ENCODE assay signal across 22 cellular contexts in genomic region chr10:3955954-3956617, GRCh38.
A peak's percentile ranks its signal among the peaks of the same experiment; 100 is the strongest.
DNase-seq lines count a peak whose midpoint lies in the region; ATAC-seq, FAIRE-seq and TF ChIP-seq lines count a peak whose summit lies in the region.
"Had no signal": no experiment of that assay in that cellular context is flagged by ENCODE, and none has a peak within 500 bp of the region (broad histone marks: within the 10 kb centered on the region; RNA-seq: fewer than 3 reads in every experiment).

No MANE protein-coding gene starts in this region.

- in situ Hi-C loops in IMR-90 (cut with MboI; ENCODE audit: low sequenced_read_pairs) = no loop called here

- no peak overlapping the region for H3K9ac ChIP-seq in IMR-90 (ENCODE audit: low read depth, low read length)
- H3K9ac ChIP-seq: KMS-11 had no signal

- no peaks in the 10 kb centered on the region for H3K4me1 ChIP-seq in IMR-90 (ENCODE audit: control insufficient read depth, insufficient read depth, low read length)
- H3K4me1 ChIP-seq in osteoblast (ENCODE audit: insufficient read depth, low read length) = no peaks in the 10 kb centered on the region
- no peaks in the 10 kb centered on the region for H3K4me1 ChIP-seq in sigmoid colon

- WGBS in IMR-90 (ENCODE audit: extremely low coverage in 2 of 2, insufficient read length in 1 of 2), 2 experiments = 83% methylated on average over 7 of the region's 13 CpGs; no CpG with 5 or more reads in 1 of the 2 experiments
- 92 to 93% methylated on average over 13 of the region's 13 CpGs for WGBS in sigmoid colon, 2 donors

- H4K20me1 ChIP-seq in IMR-90 (ENCODE audit: insufficient read depth, low read length) (no peaks in the 10 kb centered on the region), osteoblast (ENCODE audit: insufficient read depth, low read length) (no peaks in the 10 kb centered on the region)

- CTCF ChIA-PET in IMR-90 (lab: Yijun Ruan, JAX) = no interaction called here

- POLR2A ChIA-PET in IMR-90 (lab: Charles Lee; ENCODE audit: unreplicated experiment) = interaction anchor here (0.5 kb wide), 1 partner anchor 100 kb away, joined by 4 read pairs; no protein-coding TSS in a partner anchor

- H3K23ac ChIP-seq in IMR-90 (ENCODE audit: low read depth, low read length) = no peak overlapping the region

- H3K9me3 Mint-ChIP-seq in dendritic cell treated with granulocyte-macrophage colony-stimulating factor and Interleukin-4, amounts not matched to agents 40 ng/mL and 50 ng/mL, for 4 days = no peaks in the 10 kb centered on the region
- H3K9me3 Mint-ChIP-seq: activated T-helper 17 cell treated with anti-CD3 and anti-CD28 coated beads, Interleukin-2, amount 50 U/mL, for 72 hours had no signal

- no peak overlapping the region for H4K5ac ChIP-seq in IMR-90 (ENCODE audit: low read depth, low read length)

- H3K4me2 ChIP-seq in IMR-90 (ENCODE audit: low read depth, low read length) = no peak overlapping the region
- no peak overlapping the region for H3K4me2 ChIP-seq in osteoblast (ENCODE audit: insufficient read depth, low read length)
- H3K4me2 ChIP-seq: KMS-11 had no signal

- H4K91ac ChIP-seq in IMR-90 (ENCODE audit: insufficient read depth, low read depth, low read length) = no peak overlapping the region

- H3K56ac ChIP-seq in IMR-90 (ENCODE audit: extremely low read depth, insufficient read depth, low read length) = no peak overlapping the region

- H3K4me3 Mint-ChIP-seq in dendritic cell treated with granulocyte-macrophage colony-stimulating factor and Interleukin-4, amounts not matched to agents 40 ng/mL and 50 ng/mL, for 4 days = no peak overlapping the region
- H3K4me3 Mint-ChIP-seq: activated T-helper 17 cell treated with anti-CD3 and anti-CD28 coated beads, Interleukin-2, amount 50 U/mL, for 72 hours; naive thymus-derived CD4-positive, alpha-beta T cell; T-helper 2 cell treated with Interferon-gamma antibody and Interleukin-4, amounts not matched to agents 5 μg/mL and 100 μg/mL, for 36 hours had no signal

- H3K27ac ChIP-seq in IMR-90 (ENCODE audit: insufficient read depth, low read length) (no peak overlapping the region), osteoblast (ENCODE audit: low read depth, low read length) (no peak overlapping the region), sigmoid colon (no peak overlapping the region)
- H3K27ac ChIP-seq: C4-2B, coronary artery, KMS-11 had no signal

- no peaks in the 10 kb centered on the region for H3K9me1 ChIP-seq in IMR-90 (ENCODE audit: insufficient read depth, low read length)

- no peak overlapping the region for H2BK20ac ChIP-seq in IMR-90 (ENCODE audit: low read depth, low read length)

- H3K14ac ChIP-seq in IMR-90 (replicated peaks; ENCODE audit: low read depth, low read length) = no peak overlapping the region

- FAIRE-seq in frontal cortex (lab: Jason Lieb, UNC) = no peak
- FAIRE-seq: urothelium cell line had no signal

- no TSS peak for BruUV-seq in IMR-90 (replicated peaks; lab: Mats Ljungman, UMichigan)

- intact Hi-C loops in IMR-90 (cut with micrococcal nuclease) = no loop called here
- intact Hi-C loops in dendritic cell treated with granulocyte-macrophage colony-stimulating factor and Interleukin-4, amounts not matched to agents 40 ng/mL and 50 ng/mL, for 4 days (cut with micrococcal nuclease) = no loop called here
- intact Hi-C loops in sigmoid colon (cut with DNase I) = no loop called here

- TF ChIP-seq CTCF in IMR-90 (conservative IDR thresholded peaks at IDR 0.05; ENCODE audit: low read depth, low read length) = no peak
- TF ChIP-seq CTCF in osteoblast (IDR thresholded peaks at IDR 0.05; ENCODE audit: extremely low read depth, low read depth, low read length) = no peak
- TF ChIP-seq CTCF in sigmoid colon (IDR thresholded peaks at IDR 0.05) = no peak

- dilution Hi-C loops in IMR-90 (cut with HindIII; ENCODE audit: low sequenced_read_pairs, unreplicated experiment) = no loop called here

- no peak overlapping the region for H2AK9ac ChIP-seq in IMR-90 (replicated peaks; ENCODE audit: low read depth, low read length, poor library complexity)

- H3K27me3 ChIP-seq in IMR-90 (ENCODE audit: control insufficient read depth, insufficient read depth, low read length) (no peaks in the 10 kb centered on the region), osteoblast (ENCODE audit: insufficient read depth, low read length) (no peaks in the 10 kb centered on the region), sigmoid colon (no peaks in the 10 kb centered on the region)

- H2BK15ac ChIP-seq in IMR-90 (ENCODE audit: low read depth, low read length) = no peak overlapping the region

- no peak overlapping the region for H4K8ac ChIP-seq in IMR-90 (ENCODE audit: low read depth in 2 of 2, low read length in 2 of 2)

- no peak overlapping the region for H2BK120ac ChIP-seq in IMR-90 (ENCODE audit: low read depth, low read length)

- H3K4me3 ChIP-seq in IMR-90 (ENCODE audit: insufficient read depth, low read depth, low read length) (no peak overlapping the region), osteoblast (ENCODE audit: insufficient read depth, low read length) (no peak overlapping the region), sigmoid colon (no peak overlapping the region)
- H3K4me3 ChIP-seq: coronary artery had no signal

- H3K9me3 ChIP-seq in IMR-90 (ENCODE audit: control insufficient read depth, insufficient read depth, low read length) = no peaks in the 10 kb centered on the region
- H3K9me3 ChIP-seq in osteoblast (ENCODE audit: low read depth, low read length) = no peaks in the 10 kb centered on the region
- no peaks in the 10 kb centered on the region for H3K9me3 ChIP-seq in sigmoid colon

- H2AK5ac ChIP-seq in IMR-90 (ENCODE audit: low read depth, low read length) = no peak overlapping the region

- TF ChIP-seq RAD21 in IMR-90 (IDR thresholded peaks at IDR 0.05; ENCODE audit: low read length) = no peak

- peaks cover 2% of the 10 kb centered on the region for H3K27me3 Mint-ChIP-seq in dendritic cell treated with granulocyte-macrophage colony-stimulating factor and Interleukin-4, amounts not matched to agents 40 ng/mL and 50 ng/mL, for 4 days
- H3K27me3 Mint-ChIP-seq: activated T-helper 17 cell treated with anti-CD3 and anti-CD28 coated beads, Interleukin-2, amount 50 U/mL, for 72 hours; naive thymus-derived CD4-positive, alpha-beta T cell had no signal

- no peaks in the 10 kb centered on the region for H3K79me2 ChIP-seq in osteoblast (ENCODE audit: insufficient read depth, low read length)

- no peaks in the 10 kb centered on the region for H3K79me1 ChIP-seq in IMR-90 (ENCODE audit: low read depth in 1 of 2, low read length in 2 of 2)

- H3K36me3 Mint-ChIP-seq in dendritic cell treated with granulocyte-macrophage colony-stimulating factor and Interleukin-4, amounts not matched to agents 40 ng/mL and 50 ng/mL, for 4 days (ENCODE audit: low read depth) = no peaks in the 10 kb centered on the region

- DNase-seq in IMR-90 (no peak), NCI-H2196 treated with DMSO at 0.1 percent for 48 hours (lab: John Stamatoyannopoulos, UW; ENCODE audit: unreplicated experiment) (peak; percentile 16), osteoblast (ENCODE audit: insufficient read length, low spot score, missing footprints) (no peak), sigmoid colon (no peak), frontal cortex (ENCODE audit: low spot score in 2 of 2) (no peak)
- DNase-seq: activated CD4-positive, alpha-beta T cell treated with anti-CD3 and anti-CD28 coated beads, Interleukin-2, amount 50 U/mL, for 4 hours; GDM1; GOT3; naive thymus-derived CD4-positive, alpha-beta T cell; NCI-H82; right cardiac atrium; stimulated activated CD4-positive, alpha-beta T cell treated with anti-CD3 and anti-CD28 coated beads, Interleukin-4, amount 100 ng/mL, for 24 hours had no signal

- peaks cover 22% of the 10 kb centered on the region for H3K4me1 Mint-ChIP-seq in dendritic cell treated with granulocyte-macrophage colony-stimulating factor and Interleukin-4, amounts not matched to agents 40 ng/mL and 50 ng/mL, for 4 days (ENCODE audit: low read depth)

- TF ChIP-seq EP300 in sigmoid colon (IDR thresholded peaks at IDR 0.05) = no peak

- no peak overlapping the region for H2BK5ac ChIP-seq in IMR-90 (ENCODE audit: low read depth, low read length, poor library complexity, severe bottlenecking)

- H3K18ac ChIP-seq in IMR-90 (ENCODE audit: low read depth, low read length) = no peak overlapping the region

- no peaks in the 10 kb centered on the region for H3K36me3 ChIP-seq in IMR-90 (ENCODE audit: control insufficient read depth, insufficient read depth, low read length)
- H3K36me3 ChIP-seq in osteoblast (ENCODE audit: insufficient read depth, low read length) = no peaks in the 10 kb centered on the region
- H3K36me3 ChIP-seq in sigmoid colon = no peaks in the 10 kb centered on the region

- no peak for TF ChIP-seq POLR2A in IMR-90 (IDR thresholded peaks at IDR 0.05; ENCODE audit: low read depth, low read length)
- no peak for TF ChIP-seq POLR2A in sigmoid colon (IDR thresholded peaks at IDR 0.05)

- H2AFZ ChIP-seq in IMR-90 (replicated peaks; ENCODE audit: low read length, poor library complexity) (peak overlapping the region; percentile 68), osteoblast (ENCODE audit: low read length) (peak overlapping the region; percentile 34)

- peak overlapping the region; percentile 41 for H3K27ac Mint-ChIP-seq in dendritic cell treated with granulocyte-macrophage colony-stimulating factor and Interleukin-4, amounts not matched to agents 40 ng/mL and 50 ng/mL, for 4 days
- H3K27ac Mint-ChIP-seq: activated T-helper 17 cell treated with anti-CD3 and anti-CD28 coated beads, Interleukin-2, amount 50 U/mL, for 72 hours; T-helper 2 cell treated with Interferon-gamma antibody and Interleukin-4, amounts not matched to agents 5 μg/mL and 100 μg/mL, for 36 hours had no signal

- ATAC-seq in IMR-90 (ENCODE audit: low read depth) (no peak), GM18519 (IDR thresholded peaks at IDR 0.05; ENCODE audit: low FRiP score, unreplicated experiment) (no peak)
- ATAC-seq: activated T-helper 17 cell treated with anti-CD3 and anti-CD28 coated beads, Interleukin-2, amount 50 U/mL, for 72 hours; esophagus mucosa; naive thymus-derived CD4-positive, alpha-beta T cell; Right ventricle myocardium inferior had no signal

- no peak overlapping the region for H3K4ac ChIP-seq in IMR-90 (ENCODE audit: low read depth, low read length)

TF ChIP-seq in IMR-90, 13 proteins besides CTCF, POLR2A, EP300 and RAD21 (continues in another document):
- TF ChIP-seq MAZ (IDR thresholded peaks at IDR 0.05; ENCODE audit: borderline replicate concordance, low read depth, low read length) (no peak), MAFK (IDR thresholded peaks at IDR 0.05; ENCODE audit: low read depth, low read length) (no peak), BHLHE40 (IDR thresholded peaks at IDR 0.05; ENCODE audit: low read depth, low read length) (no peak), CEBPB (IDR thresholded peaks at IDR 0.05; ENCODE audit: low read depth, low read length) (no peak)
